In genomic region chrX:129981752-129982299, GRCh38 we compare ENCODE assay signal across 8 cellular contexts. TPM values are rescaled to one million over a fixed set of nuclear protein-coding genes. Genes with fewer than 3 reads are reported as not detected.
DNase-seq lines count a peak whose midpoint lies in the region; ATAC-seq and TF ChIP-seq lines count a peak whose summit lies in the region.

No MANE protein-coding gene starts in this region.

- peak overlapping the region; percentile 81 for H3K4me3 ChIP-seq in HUES6 (ENCODE audit: low read depth, low read length)
- peak overlapping the region; percentile 60 for H3K4me3 ChIP-seq in effector memory CD4-positive, alpha-beta T cell (ENCODE audit: insufficient read depth, low read depth, low read length, poor library complexity, severe bottlenecking)
- H3K4me3 ChIP-seq in psoas muscle, result no peak overlapping the region

- H3K9me3 ChIP-seq in ES-I3 (ENCODE audit: control insufficient read depth, insufficient read depth, low read length) (no peaks in the 10 kb centered on the region), HUES6 (ENCODE audit: control insufficient read depth, insufficient read depth, low read depth, low read length) (no peaks in the 10 kb centered on the region), psoas muscle (no peaks in the 10 kb centered on the region)
- no peaks in the 10 kb centered on the region for H3K9me3 ChIP-seq in effector memory CD4-positive, alpha-beta T cell (ENCODE audit: control insufficient read depth, low read length)

- peaks cover 6% of the 10 kb centered on the region; the same call in 1 of the 2 replicates for H3K4me1 ChIP-seq in ES-I3 (ENCODE audit: insufficient read depth, low read length)
- H3K4me1 ChIP-seq in HUES6 (ENCODE audit: control insufficient read depth, insufficient read depth, low read length), result peaks cover 5% of the 10 kb centered on the region; the same call in 1 of the 2 replicates
- H3K4me1 ChIP-seq in effector memory CD4-positive, alpha-beta T cell (ENCODE audit: control insufficient read depth, insufficient read depth, low read length, poor library complexity, severe bottlenecking), result peaks cover 2% of the 10 kb centered on the region
- H3K4me1 ChIP-seq in psoas muscle, result no peaks in the 10 kb centered on the region

- ATAC-seq in psoas muscle (no peak), GM21786 (IDR thresholded peaks at IDR 0.05; ENCODE audit: unreplicated experiment) (no peak), HG02759 (IDR thresholded peaks at IDR 0.05; ENCODE audit: unreplicated experiment) (no peak)

- no peaks in the 10 kb centered on the region for H3K36me3 ChIP-seq in ES-I3 (ENCODE audit: insufficient read depth, low read length)
- no peaks in the 10 kb centered on the region for H3K36me3 ChIP-seq in HUES6 (ENCODE audit: control insufficient read depth, insufficient read depth, low read length)
- H3K36me3 ChIP-seq in effector memory CD4-positive, alpha-beta T cell (ENCODE audit: control insufficient read depth, insufficient read depth, low read length), result no peaks in the 10 kb centered on the region
- no peaks in the 10 kb centered on the region for H3K36me3 ChIP-seq in psoas muscle (ENCODE audit: insufficient read depth in 1 of 2, low read depth in 1 of 2)

- H3K9ac ChIP-seq in ES-I3 (ENCODE audit: low read depth, low read length) (peak overlapping the region; percentile 72; the same call in 1 of the 2 replicates), HUES6 (ENCODE audit: low read length) (no peak overlapping the region)

- H3K27me3 ChIP-seq in HUES6 (ENCODE audit: control insufficient read depth, insufficient read depth, low read length) (peaks cover 72% of the 10 kb centered on the region), psoas muscle (ENCODE audit: insufficient read depth in 3 of 3, low read length in 2 of 3) (no peaks in the 10 kb centered on the region)
- no peaks in the 10 kb centered on the region for H3K27me3 ChIP-seq in effector memory CD4-positive, alpha-beta T cell (replicated peaks; ENCODE audit: control insufficient read depth, insufficient read depth, low read length, poor library complexity, severe bottlenecking)

- TF ChIP-seq CTCF in psoas muscle (IDR thresholded peaks at IDR 0.05), result no peak

- intact Hi-C loops in psoas muscle (cut with DNase I), result loop anchor here (2.0 kb wide), 2 partner anchors 49 to 51 kb away; no protein-coding TSS in a partner anchor

- no peak for DNase-seq in effector memory CD4-positive, alpha-beta T cell
- DNase-seq in psoas muscle (no peak), DMS153 treated with DMSO at 0.1 percent for 48 hours (lab: John Stamatoyannopoulos, UW; ENCODE audit: unreplicated experiment) (no peak), AG08396 (ENCODE audit: low spot score) (no peak)

- 0 to 43% (median 5%) methylated on average over 8 to 27 of the region's 29 CpGs for WGBS in psoas muscle, 3 donors

- H3K27ac ChIP-seq in HUES6 (ENCODE audit: low read depth, low read length), result no peak overlapping the region
- H3K27ac ChIP-seq in effector memory CD4-positive, alpha-beta T cell (ENCODE audit: insufficient read depth, low read length, poor library complexity, severe bottlenecking), result no peak overlapping the region
- peak overlapping the region; percentile 16 for H3K27ac ChIP-seq in psoas muscle

RNA-seq across cellular contexts. Expression of gene BCORL1, which starts 0.6 kb away (rescaled TPM):
- total RNA-seq in psoas muscle, result 1 to 10 TPM; 4.5 to 6.2 (median 5.9) TPM
- polyA plus RNA-seq in psoas muscle, result 1 to 10 TPM in 2 of 3 donors, under 1 TPM in 1; 0.96 to 4.3 (median 1.8) TPM
